In genomic region chrX:34770511-34770910, GRCh38 we compare ENCODE assay signal across 24 cellular contexts.
"Had no signal": no experiment of that assay in that cellular context is flagged by ENCODE, and none has a peak within 500 bp of the region (broad histone marks: within the 10 kb centered on the region; RNA-seq: fewer than 3 reads in every experiment).

No MANE protein-coding gene starts in this region.

- H3K36me3 Mint-ChIP-seq: activated CD8-positive, alpha-beta memory T cell treated with anti-CD3 and anti-CD28 coated beads, Interleukin-2, amount 10 ng/mL, durations not matched to agents 7 days and 5 days; activated naive CD4-positive, alpha-beta T cell treated with anti-CD3 and anti-CD28 coated beads, Interleukin-2, amount 50 U/mL, for 24 hours; brain had no signal

- H3K4me1 Mint-ChIP-seq: activated CD8-positive, alpha-beta memory T cell treated with anti-CD3 and anti-CD28 coated beads, Interleukin-2, amount 10 ng/mL, durations not matched to agents 7 days and 5 days; activated naive CD4-positive, alpha-beta T cell treated with anti-CD3 and anti-CD28 coated beads, Interleukin-2, amount 50 U/mL, for 24 hours; brain; T-helper 17 cell had no signal

- H3K9me3 Mint-ChIP-seq: activated naive CD4-positive, alpha-beta T cell treated with anti-CD3 and anti-CD28 coated beads, Interleukin-2, amount 50 U/mL, for 24 hours; activated T-cell treated with anti-CD3 and anti-CD28 coated beads, Interleukin-2, amount 50 U/mL, for 24 hours; activated T-helper 1 cell treated with anti-CD3 and anti-CD28 coated beads, Interleukin-12 subunit alpha, Interleukin-12 subunit beta, Interleukin-2, Interleukin-4 antibody, amounts not matched to agents 30 ng/mL and 10 ng/mL and 1 ng/mL, durations not matched to agents 14 hours and 24 hours and 36 hours had no signal

- ATAC-seq: activated CD8-positive, alpha-beta memory T cell treated with anti-CD3 and anti-CD28 coated beads, Interleukin-2, amount 10 ng/mL, durations not matched to agents 7 days and 5 days; T-helper 17 cell; WTC11 had no signal

- H3K27me3 Mint-ChIP-seq: activated CD8-positive, alpha-beta memory T cell treated with anti-CD3 and anti-CD28 coated beads, Interleukin-2, amount 10 ng/mL, durations not matched to agents 7 days and 5 days; activated naive CD4-positive, alpha-beta T cell treated with anti-CD3 and anti-CD28 coated beads, Interleukin-2, amount 50 U/mL, for 24 hours; T-helper 17 cell had no signal

- H3K4me3 Mint-ChIP-seq: activated CD8-positive, alpha-beta memory T cell treated with anti-CD3 and anti-CD28 coated beads, Interleukin-2, amount 10 ng/mL, durations not matched to agents 7 days and 5 days; activated naive CD4-positive, alpha-beta T cell treated with anti-CD3 and anti-CD28 coated beads, Interleukin-2, amount 50 U/mL, for 24 hours; activated T-cell treated with anti-CD3 and anti-CD28 coated beads, Interleukin-2, amount 50 U/mL, for 24 hours; activated T-helper 1 cell treated with anti-CD3 and anti-CD28 coated beads, Interleukin-12 subunit alpha, Interleukin-12 subunit beta, Interleukin-2, Interleukin-4 antibody, amounts not matched to agents 30 ng/mL and 10 ng/mL and 1 ng/mL, durations not matched to agents 14 hours and 24 hours and 36 hours; brain; T-helper 17 cell; WTC11 had no signal

- H3K27ac Mint-ChIP-seq: activated CD8-positive, alpha-beta memory T cell treated with anti-CD3 and anti-CD28 coated beads, Interleukin-2, amount 10 ng/mL, durations not matched to agents 7 days and 5 days; activated naive CD4-positive, alpha-beta T cell treated with anti-CD3 and anti-CD28 coated beads, Interleukin-2, amount 50 U/mL, for 24 hours; activated T-cell treated with anti-CD3 and anti-CD28 coated beads, Interleukin-2, amount 50 U/mL, for 24 hours; activated T-helper 1 cell treated with anti-CD3 and anti-CD28 coated beads, Interleukin-12 subunit alpha, Interleukin-12 subunit beta, Interleukin-2, Interleukin-4 antibody, amounts not matched to agents 30 ng/mL and 10 ng/mL and 1 ng/mL, durations not matched to agents 14 hours and 24 hours and 36 hours; brain; T-helper 17 cell; WTC11 had no signal

- DNase-seq: activated CD4-positive, alpha-beta T cell treated with anti-CD3 and anti-CD28 coated beads for 48 hours; activated CD4-positive, alpha-beta T cell treated with anti-CD3 and anti-CD28 coated beads, Interleukin-2, amount 50 U/mL, for 4 hours; activated CD4-positive, CD25-positive, alpha-beta regulatory T cell treated with anti-CD3 and anti-CD28 coated beads, Interleukin-2, amount 50 U/mL, for 72 hours; activated CD8-positive, alpha-beta memory T cell treated with anti-CD3 and anti-CD28 coated beads, Interleukin-2, amount 10 ng/mL, durations not matched to agents 7 days and 5 days; activated effector memory CD4-positive, alpha-beta T cell treated with Interleukin-2 at 50 U/mL for 16 hours; activated naive CD4-positive, alpha-beta T cell; activated T-cell treated with anti-CD3 and anti-CD28 coated beads, Interleukin-2, amount 50 U/mL, for 24 hours; amygdala; Kasumi-1; NCI-H1048; NCI-H1417; NCI-H1694 treated with DMSO at 0.1 percent for 48 hours; NCI-H2029 treated with DMSO at 0.1 percent for 48 hours; NCI-H345; NCI-H510A; NCI-H526 treated with DMSO at 0.1 percent for 48 hours; NCI-H82; SIG-M5; T-helper 17 cell; T-helper 9 cell had no signal
